In genomic region chr2:87498169-87498568, GRCh38 we compare ENCODE assay signal across 8 cellular contexts.
DNase-seq lines count a peak whose midpoint lies in the region; ATAC-seq, FAIRE-seq and TF ChIP-seq lines count a peak whose summit lies in the region.
"Not testable (repeated sequence)": the region's sequence is repeated elsewhere in the genome, so short reads cannot be mapped to it uniquely, and the experiment has no call there.

No MANE protein-coding gene starts in this region.

- H3K27me3 ChIP-seq in GM12878 (replicated peaks in 1 of 2; ENCODE audit: control insufficient read depth in 2 of 2, insufficient read depth in 2 of 2, low read length in 1 of 2) = not testable (repeated sequence)

- H3K27ac ChIP-seq in KOPT-K1 (ENCODE audit: low read depth, low read length, poor library complexity, severe bottlenecking) = peak overlapping the region; percentile 86
- not testable (repeated sequence) for H3K27ac ChIP-seq in GM12878 (ENCODE audit: control insufficient read depth, insufficient read depth)

- not testable (repeated sequence) for H3K4me1 ChIP-seq in GM12878 (ENCODE audit: control insufficient read depth, insufficient read depth, low read length)

- H3K27ac Mint-ChIP-seq in activated CD4-positive, alpha-beta memory T cell treated with anti-CD3 and anti-CD28 coated beads, Interleukin-2, amount 10 ng/mL, durations not matched to agents 7 days and 5 days = peak overlapping the region; percentile 64
- H3K27ac Mint-ChIP-seq in naive B cell = peak overlapping the region in 5 of 6 donors; percentile 20 to 62 (median 36)
- H3K27ac Mint-ChIP-seq in stimulated activated naive CD8-positive, alpha-beta T cell treated with anti-CD3 and anti-CD28 coated beads, Interleukin-15, amount 100 ng/mL, for 72 hours = peak overlapping the region in 1 of 2 donors; percentile 78

- H3K4me3 Mint-ChIP-seq in activated CD4-positive, alpha-beta memory T cell treated with anti-CD3 and anti-CD28 coated beads, Interleukin-2, amount 10 ng/mL, durations not matched to agents 7 days and 5 days = peak overlapping the region; percentile 47
- peak overlapping the region in 2 of 8 donors; percentile 12 to 69 for H3K4me3 Mint-ChIP-seq in naive B cell
- H3K4me3 Mint-ChIP-seq in stimulated activated naive CD8-positive, alpha-beta T cell treated with anti-CD3 and anti-CD28 coated beads, Interleukin-15, amount 100 ng/mL, for 72 hours = not testable (repeated sequence)

- not testable (repeated sequence) for H3K79me2 ChIP-seq in GM12878 (ENCODE audit: control insufficient read depth, insufficient read depth, low read length)

- not testable (repeated sequence) for H3K9ac ChIP-seq in GM12878 (ENCODE audit: control insufficient read depth, insufficient read depth, low read length)

- not testable (repeated sequence) for H3K36me3 Mint-ChIP-seq in activated CD4-positive, alpha-beta memory T cell treated with anti-CD3 and anti-CD28 coated beads, Interleukin-2, amount 10 ng/mL, durations not matched to agents 7 days and 5 days (ENCODE audit: low read depth); naive B cell

- not testable (repeated sequence) for DNase-seq in activated CD4-positive, alpha-beta memory T cell treated with anti-CD3 and anti-CD28 coated beads, Interleukin-2, amount 10 ng/mL, durations not matched to agents 7 days and 5 days; GM12878 (ENCODE audit: low read depth, low spot score); naive B cell; stimulated activated naive CD8-positive, alpha-beta T cell treated with anti-CD3 and anti-CD28 coated beads, Interleukin-15, amount 100 ng/mL, for 72 hours

- SMC1A ChIA-PET in GM12878 (lab: Charles Lee; ENCODE audit: uncharacterized antibody, unreplicated experiment) = not testable (repeated sequence)

- POLR2A ChIA-PET in activated CD4-positive, alpha-beta memory T cell treated with anti-CD3 and anti-CD28 coated beads, Interleukin-2, amount 10 ng/mL, durations not matched to agents 7 days and 5 days (lab: Charles Lee); GM12878 (lab: Charles Lee): not testable (repeated sequence)

- peaks cover 26% of the 10 kb centered on the region for H3K4me1 Mint-ChIP-seq in activated CD4-positive, alpha-beta memory T cell treated with anti-CD3 and anti-CD28 coated beads, Interleukin-2, amount 10 ng/mL, durations not matched to agents 7 days and 5 days
- H3K4me1 Mint-ChIP-seq in naive B cell = not testable (repeated sequence)
- H3K4me1 Mint-ChIP-seq in stimulated activated naive CD8-positive, alpha-beta T cell treated with anti-CD3 and anti-CD28 coated beads, Interleukin-15, amount 100 ng/mL, for 72 hours = peaks cover 16% of the 10 kb centered on the region

- H3K4me3 ChIP-seq in GM12878 = not testable (repeated sequence)

- RAD21 ChIA-PET in GM12878 (lab: Charles Lee; ENCODE audit: unreplicated experiment) = not testable (repeated sequence)

- peak; percentile 84 for FAIRE-seq in GM12878 (lab: Jason Lieb, UNC)

- TF ChIP-seq POLR2A in GM12878 (IDR thresholded peaks at IDR 0.05; ENCODE audit: low read depth, low read length) = not testable (repeated sequence)

- H4K20me1 ChIP-seq in GM12878 (ENCODE audit: control insufficient read depth, insufficient read depth) = not testable (repeated sequence)

- CTCF ChIA-PET in activated CD4-positive, alpha-beta memory T cell treated with anti-CD3 and anti-CD28 coated beads, Interleukin-2, amount 10 ng/mL, durations not matched to agents 7 days and 5 days (lab: Charles Lee); GM12878 (lab: Yijun Ruan, JAX): not testable (repeated sequence)

- ATAC-seq in GM18861 (IDR thresholded peaks at IDR 0.05; ENCODE audit: unreplicated experiment) = peak; percentile 33
- ATAC-seq in GM21576 (IDR thresholded peaks at IDR 0.05; ENCODE audit: unreplicated experiment) = peak; percentile 58
- ATAC-seq in HG03025 (IDR thresholded peaks at IDR 0.05; ENCODE audit: low FRiP score, unreplicated experiment) = peak; percentile 56
- ATAC-seq in GM12878 = peak; percentile 83
- not testable (repeated sequence) for ATAC-seq in naive B cell (ENCODE audit: low read depth in 2 of 2)
- ATAC-seq in stimulated activated naive CD8-positive, alpha-beta T cell treated with anti-CD3 and anti-CD28 coated beads, Interleukin-15, amount 100 ng/mL, for 72 hours = peak; percentile 68

- H3K27me3 Mint-ChIP-seq in activated CD4-positive, alpha-beta memory T cell treated with anti-CD3 and anti-CD28 coated beads, Interleukin-2, amount 10 ng/mL, durations not matched to agents 7 days and 5 days; naive B cell; stimulated activated naive CD8-positive, alpha-beta T cell treated with anti-CD3 and anti-CD28 coated beads, Interleukin-15, amount 100 ng/mL, for 72 hours: not testable (repeated sequence)

- H3K36me3 ChIP-seq in KOPT-K1 (ENCODE audit: insufficient read depth, low read length); GM12878 (ENCODE audit: control insufficient read depth in 2 of 2, insufficient read depth in 2 of 2, low read length in 1 of 2): not testable (repeated sequence)

- not testable (repeated sequence) for H2AFZ ChIP-seq in GM12878 (ENCODE audit: control insufficient read depth, low read depth, low read length)

- BruUV-seq in GM12878 (replicated peaks; lab: Mats Ljungman, UMichigan) = not testable (repeated sequence)

- intact Hi-C loops in GM12878 (cut with micrococcal nuclease; ENCODE audit: unreplicated experiment) = not testable (repeated sequence)

- not testable (repeated sequence) for TF ChIP-seq RAD21 in GM12878 (IDR thresholded peaks at IDR 0.05; ENCODE audit: insufficient read depth, low read depth, low read length)

- H3K9me3 ChIP-seq in KOPT-K1 (ENCODE audit: insufficient read depth, low read length, poor library complexity, severe bottlenecking); GM12878 (replicated peaks; ENCODE audit: control insufficient read depth, insufficient read depth, low read length): not testable (repeated sequence)

- H3K4me2 ChIP-seq in GM12878 (ENCODE audit: control insufficient read depth, insufficient read depth) = not testable (repeated sequence)

- TF ChIP-seq EP300 in GM12878 (IDR thresholded peaks at IDR 0.05; ENCODE audit: borderline replicate concordance in 1 of 2, control insufficient read depth in 1 of 2, low read depth in 2 of 2, low read length in 2 of 2) = not testable (repeated sequence)

- not testable (repeated sequence) for TF ChIP-seq CTCF in GM12878 (IDR thresholded peaks at IDR 0.05 in 2 of 3, conservative IDR thresholded peaks at IDR 0.05 in 1 of 3; ENCODE audit: control insufficient read depth in 2 of 3, extremely low read depth in 1 of 3, insufficient read depth in 1 of 3, low read depth in 3 of 3, low read length in 3 of 3)

- H3K9me3 Mint-ChIP-seq in activated CD4-positive, alpha-beta memory T cell treated with anti-CD3 and anti-CD28 coated beads, Interleukin-2, amount 10 ng/mL, durations not matched to agents 7 days and 5 days; naive B cell; stimulated activated naive CD8-positive, alpha-beta T cell treated with anti-CD3 and anti-CD28 coated beads, Interleukin-15, amount 100 ng/mL, for 72 hours: not testable (repeated sequence)

- in situ Hi-C loops in GM12878 (cut with MboI) = loop anchor here (25.0 kb wide), 1 partner anchor 514 kb away; the partner anchor contains the start of gene RNU2-63P

- 2% methylated on average over 6 of the region's 9 CpGs for WGBS in GM12878 (ENCODE audit: insufficient coverage, insufficient replicate concordance, low lambda C conversion rate, missing lambda C conversion rate)

TF ChIP-seq in GM12878, 131 proteins besides CTCF, POLR2A, EP300 and RAD21:
- TF ChIP-seq MEF2A (IDR thresholded peaks at IDR 0.05; ENCODE audit: insufficient read depth, low read depth, low read length) (0 out of 2 replicates have a peak, but pooled peaks have one; percentile 17), JUNB (IDR thresholded peaks at IDR 0.05) (peak; percentile 19; the same call in 1 of the 2 replicates)
